21 cellular contexts compared by ENCODE assay signal in the genomic region with DNA sequence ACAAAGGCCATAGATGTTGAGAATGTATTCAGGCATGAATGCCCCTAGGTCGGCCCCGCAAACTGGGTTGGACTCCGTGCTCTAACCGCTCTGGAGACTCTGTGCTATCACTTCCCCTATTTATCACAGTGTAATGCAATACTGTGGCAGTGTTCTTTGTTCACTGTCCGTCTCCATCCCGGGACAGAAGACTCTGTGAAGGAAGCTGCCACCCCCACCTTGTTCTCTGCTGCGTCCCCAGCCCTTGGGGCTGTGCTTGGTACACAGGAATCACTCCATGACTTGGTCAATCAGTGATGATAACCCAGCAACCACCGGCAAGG. TPM values are rescaled to one million over a fixed set of nuclear protein-coding genes. Genes with fewer than 3 reads are reported as not detected.
DNase-seq lines count a peak whose midpoint lies in the region; ATAC-seq, FAIRE-seq and TF ChIP-seq lines count a peak whose summit lies in the region.
"Had no signal": no experiment of that assay in that cellular context is flagged by ENCODE, and none has a peak within 500 bp of the region (broad histone marks: within the 10 kb centered on the region; RNA-seq: fewer than 3 reads in every experiment).

No MANE protein-coding gene starts in this region.

- no peaks in the 10 kb centered on the region for H3K9me3 Mint-ChIP-seq in astrocyte (ENCODE audit: unreplicated experiment)
- H3K9me3 Mint-ChIP-seq: activated CD4-positive, alpha-beta memory T cell treated with anti-CD3 and anti-CD28 coated beads for 36 hours; activated naive CD4-positive, alpha-beta T cell treated with anti-CD3 and anti-CD28 coated beads, Interleukin-2, amount 10 ng/mL, durations not matched to agents 7 days and 5 days; activated T-cell treated with anti-CD3 and anti-CD28 coated beads, Interleukin-2, amount 50 U/mL, for 4 hours had no signal

- H3K79me2 ChIP-seq in astrocyte (ENCODE audit: insufficient read depth, low read length): no peaks in the 10 kb centered on the region

- H3K36me3 Mint-ChIP-seq in astrocyte (ENCODE audit: low read depth, unreplicated experiment): peaks cover 6% of the 10 kb centered on the region
- H3K36me3 Mint-ChIP-seq: activated naive CD4-positive, alpha-beta T cell treated with anti-CD3 and anti-CD28 coated beads, Interleukin-2, amount 10 ng/mL, durations not matched to agents 7 days and 5 days had no signal

- no peak for FAIRE-seq in astrocyte (lab: Jason Lieb, UNC)
- FAIRE-seq: D721Med had no signal

- H3K4me3 ChIP-seq in cardiac muscle cell (no peak overlapping the region), astrocyte (ENCODE audit: insufficient read depth, low read depth, low read length) (no peak overlapping the region), lower lobe of right lung (no peak overlapping the region), upper lobe of right lung (no peak overlapping the region)
- H3K4me3 ChIP-seq: ovary, skin epidermis had no signal

- intact Hi-C loops in Right ventricle myocardium inferior (cut with DNase I): loop anchor here (5.0 kb wide), 2 partner anchors 33 to 157 kb away; no protein-coding TSS in a partner anchor
- intact Hi-C loops in lower lobe of right lung (cut with DNase I): no loop called here
- intact Hi-C loops in upper lobe of right lung (cut with DNase I): no loop called here

- H2AFZ ChIP-seq in astrocyte (ENCODE audit: low read depth, low read length): no peak overlapping the region

- peaks cover 15% of the 10 kb centered on the region for H3K4me1 Mint-ChIP-seq in astrocyte (ENCODE audit: low read depth, unreplicated experiment)
- H3K4me1 Mint-ChIP-seq: activated naive CD4-positive, alpha-beta T cell treated with anti-CD3 and anti-CD28 coated beads, Interleukin-2, amount 10 ng/mL, durations not matched to agents 7 days and 5 days had no signal

- no peak overlapping the region for H3K4me3 Mint-ChIP-seq in astrocyte (ENCODE audit: unreplicated experiment)
- H3K4me3 Mint-ChIP-seq: activated CD4-positive, alpha-beta memory T cell treated with anti-CD3 and anti-CD28 coated beads for 36 hours; activated naive CD4-positive, alpha-beta T cell treated with anti-CD3 and anti-CD28 coated beads, Interleukin-2, amount 10 ng/mL, durations not matched to agents 7 days and 5 days; activated T-cell treated with anti-CD3 and anti-CD28 coated beads, Interleukin-2, amount 50 U/mL, for 4 hours had no signal

- peak overlapping the region; percentile 73 for H3K27ac ChIP-seq in cardiac muscle cell
- H3K27ac ChIP-seq in astrocyte (ENCODE audit: low read depth, low read length): no peak overlapping the region
- H3K27ac ChIP-seq in lower lobe of right lung: no peak overlapping the region
- no peak overlapping the region for H3K27ac ChIP-seq in upper lobe of right lung
- H3K27ac ChIP-seq: ovary had no signal

- no peak overlapping the region for H3K4me2 ChIP-seq in astrocyte (ENCODE audit: low read length)

- H3K9me3 ChIP-seq in cardiac muscle cell (ENCODE audit: low read depth) (no peaks in the 10 kb centered on the region), astrocyte (ENCODE audit: insufficient read depth, low read depth, low read length) (no peaks in the 10 kb centered on the region), lower lobe of right lung (no peaks in the 10 kb centered on the region), upper lobe of right lung (no peaks in the 10 kb centered on the region)
- H3K9me3 ChIP-seq: ovary had no signal

- no peak for TF ChIP-seq CTCF in cardiac muscle cell (IDR thresholded peaks at IDR 0.05; ENCODE audit: low read depth, low read length)
- TF ChIP-seq CTCF in astrocyte (IDR thresholded peaks at IDR 0.05; ENCODE audit: insufficient read depth, low read depth, low read length): no peak
- no peak for TF ChIP-seq CTCF in lower lobe of right lung (IDR thresholded peaks at IDR 0.05)
- no peak for TF ChIP-seq CTCF in upper lobe of right lung (IDR thresholded peaks at IDR 0.05)
- TF ChIP-seq CTCF in GM10266 (IDR thresholded peaks at IDR 0.05; ENCODE audit: control insufficient read depth, insufficient read depth, low read depth, missing control alignments): no peak

- peak overlapping the region; percentile 6 for H3K27ac Mint-ChIP-seq in astrocyte (ENCODE audit: unreplicated experiment)
- H3K27ac Mint-ChIP-seq: activated CD4-positive, alpha-beta memory T cell treated with anti-CD3 and anti-CD28 coated beads for 36 hours; activated naive CD4-positive, alpha-beta T cell treated with anti-CD3 and anti-CD28 coated beads, Interleukin-2, amount 10 ng/mL, durations not matched to agents 7 days and 5 days had no signal

- no peak for ATAC-seq in Right ventricle myocardium inferior
- ATAC-seq in lower lobe of right lung: no peak
- peak; percentile 36 for ATAC-seq in upper lobe of right lung
- no peak for ATAC-seq in GM21390 (IDR thresholded peaks at IDR 0.05; ENCODE audit: unreplicated experiment)
- ATAC-seq in GM18861 (IDR thresholded peaks at IDR 0.05; ENCODE audit: unreplicated experiment): no peak
- ATAC-seq: activated T-cell treated with anti-CD3 and anti-CD28 coated beads, Interleukin-2, amount 50 U/mL, for 4 hours; left lobe of liver had no signal

- no peak for DNase-seq in cardiac muscle cell (ENCODE audit: low read depth in 1 of 2, low spot score in 1 of 2)
- no peak for DNase-seq in Right ventricle myocardium inferior (ENCODE audit: missing footprints)
- no peak for DNase-seq in astrocyte (ENCODE audit: low read depth)
- peak; percentile 26 for DNase-seq in lower lobe of right lung
- DNase-seq in upper lobe of right lung: peak; percentile 36
- no peak for DNase-seq in GM10266 (ENCODE audit: extremely low spot score)
- DNase-seq: 8988T; activated CD4-positive, alpha-beta memory T cell treated with anti-CD3 and anti-CD28 coated beads for 36 hours; activated naive CD4-positive, alpha-beta T cell treated with anti-CD3 and anti-CD28 coated beads, Interleukin-2, amount 10 ng/mL, durations not matched to agents 7 days and 5 days; activated T-cell treated with anti-CD3 and anti-CD28 coated beads, Interleukin-2, amount 50 U/mL, for 4 hours; NCI-H1436 treated with DMSO at 0.1 percent for 48 hours; ovary; stimulated activated CD4-positive, alpha-beta T cell treated with anti-CD3 and anti-CD28 coated beads, Interleukin-4, amount 100 ng/mL, for 24 hours; substantia nigra; T-helper 1 cell had no signal

- H3K4me1 ChIP-seq in cardiac muscle cell (ENCODE audit: low read depth) (peaks cover 24% of the 10 kb centered on the region), astrocyte (ENCODE audit: insufficient read depth, low read length) (no peaks in the 10 kb centered on the region), lower lobe of right lung (peaks cover 19% of the 10 kb centered on the region), upper lobe of right lung (peaks cover 5% of the 10 kb centered on the region)

- H3K9ac ChIP-seq in astrocyte (ENCODE audit: low read length): no peak overlapping the region

- H3K36me3 ChIP-seq in cardiac muscle cell: no peaks in the 10 kb centered on the region
- no peaks in the 10 kb centered on the region for H3K36me3 ChIP-seq in astrocyte (ENCODE audit: insufficient read depth, low read length)
- H3K36me3 ChIP-seq in lower lobe of right lung: no peaks in the 10 kb centered on the region
- H3K36me3 ChIP-seq in upper lobe of right lung: no peaks in the 10 kb centered on the region
- H3K36me3 ChIP-seq: ovary had no signal

- H3K27me3 ChIP-seq in cardiac muscle cell: no peaks in the 10 kb centered on the region
- H3K27me3 ChIP-seq in astrocyte (ENCODE audit: insufficient read depth, low read length): peaks cover 37% of the 10 kb centered on the region
- no peaks in the 10 kb centered on the region for H3K27me3 ChIP-seq in lower lobe of right lung (ENCODE audit: low read depth)
- H3K27me3 ChIP-seq in upper lobe of right lung: no peaks in the 10 kb centered on the region
- H3K27me3 ChIP-seq: ovary had no signal

- H4K20me1 ChIP-seq in astrocyte (ENCODE audit: insufficient read depth, low read length): no peaks in the 10 kb centered on the region

- peaks cover 48% of the 10 kb centered on the region for H3K27me3 Mint-ChIP-seq in astrocyte (ENCODE audit: low read depth, unreplicated experiment)
- H3K27me3 Mint-ChIP-seq: activated CD4-positive, alpha-beta memory T cell treated with anti-CD3 and anti-CD28 coated beads for 36 hours; activated naive CD4-positive, alpha-beta T cell treated with anti-CD3 and anti-CD28 coated beads, Interleukin-2, amount 10 ng/mL, durations not matched to agents 7 days and 5 days had no signal

RNA-seq across cellular contexts. Expression of a gene that starts 57.6 kb away (rescaled TPM):
- total RNA-seq in cardiac muscle cell: 48.1 and 68.6 TPM in 2 replicates
- 82.8 and 122 TPM in 2 replicates for polyA plus RNA-seq in cardiac muscle cell
- total RNA-seq in Right ventricle myocardium inferior: 115 TPM
- 31.7 and 39.1 TPM in 2 replicates for total RNA-seq in astrocyte
- 38.4 TPM for total RNA-seq in lower lobe of right lung
- total RNA-seq in upper lobe of right lung: 46.4 TPM
- total RNA-seq: LHCN-M2 had no signal

Comparison
In these comparisons a context has a peak if more than half of its experiments do, and no peak if none do; other contexts are left out.
1. DNase-seq: peak in lower lobe of right lung (single experiment) and upper lobe of right lung (single experiment); none in cardiac muscle cell (0 of 2), Right ventricle myocardium inferior (single experiment), astrocyte (single experiment) and GM10266 (single experiment).